Comparison of ENCODE assay signal across 1 cellular context in the genomic region with DNA sequence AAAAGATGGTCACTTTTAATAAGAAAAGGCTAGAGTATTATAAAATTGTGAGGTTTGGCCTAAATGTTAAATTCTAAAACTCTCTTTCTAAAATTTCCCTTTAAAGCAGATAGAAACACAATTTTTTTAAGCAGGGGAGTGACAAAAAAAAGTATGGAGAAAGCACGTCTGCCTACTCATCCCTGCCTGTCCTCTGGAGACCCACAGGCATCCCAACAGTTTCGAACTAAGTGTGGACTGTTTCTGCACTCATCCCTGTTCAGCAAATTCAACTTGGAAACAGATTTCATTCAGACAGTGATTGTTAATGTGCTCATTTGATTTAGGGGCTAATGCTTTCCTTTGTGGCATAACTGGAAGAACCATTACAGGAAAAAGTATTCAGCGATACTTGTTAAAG.
TF ChIP-seq lines count a peak whose summit lies in the region.

No MANE protein-coding gene starts in this region.

TF ChIP-seq in SK-N-SH, 30 proteins besides CTCF, POLR2A, EP300 and RAD21 (continued from another document):
- no peak for TF ChIP-seq IRF3 (IDR thresholded peaks at IDR 0.05; ENCODE audit: low read depth, low read length)
- TF ChIP-seq, protein P1, sequence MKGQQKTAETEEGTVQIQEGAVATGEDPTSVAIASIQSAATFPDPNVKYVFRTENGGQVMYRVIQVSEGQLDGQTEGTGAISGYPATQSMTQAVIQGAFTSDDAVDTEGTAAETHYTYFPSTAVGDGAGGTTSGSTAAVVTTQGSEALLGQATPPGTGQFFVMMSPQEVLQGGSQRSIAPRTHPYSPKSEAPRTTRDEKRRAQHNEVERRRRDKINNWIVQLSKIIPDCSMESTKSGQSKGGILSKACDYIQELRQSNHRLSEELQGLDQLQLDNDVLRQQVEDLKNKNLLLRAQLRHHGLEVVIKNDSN (IDR thresholded peaks at IDR 0.05; ENCODE audit: borderline replicate concordance, low read depth), result no peak
- no peak for TF ChIP-seq REST (IDR thresholded peaks at IDR 0.05; ENCODE audit: low read depth, low read length)
- TF ChIP-seq TAF1 (IDR thresholded peaks at IDR 0.05; ENCODE audit: borderline replicate concordance, low read depth, low read length), result no peak
- no peak for TF ChIP-seq EZH2phosphoT487 (IDR thresholded peaks at IDR 0.05; ENCODE audit: borderline replicate concordance, low read depth)
- TF ChIP-seq MEF2A (IDR thresholded peaks at IDR 0.05; ENCODE audit: borderline replicate concordance, low read depth), result no peak
- TF ChIP-seq MAX (IDR thresholded peaks at IDR 0.05; ENCODE audit: low read depth), result no peak
- TF ChIP-seq SMC3 (IDR thresholded peaks at IDR 0.05; ENCODE audit: low read depth, low read length), result no peak
- no peak for TF ChIP-seq FOSL2 (IDR thresholded peaks at IDR 0.05; ENCODE audit: borderline replicate concordance, low read depth)
- no peak for TF ChIP-seq CHD2 (IDR thresholded peaks at IDR 0.05; ENCODE audit: low read length, partially characterized antibody)
